Comparison of ENCODE assay signal across 9 cellular contexts in the genomic region with DNA sequence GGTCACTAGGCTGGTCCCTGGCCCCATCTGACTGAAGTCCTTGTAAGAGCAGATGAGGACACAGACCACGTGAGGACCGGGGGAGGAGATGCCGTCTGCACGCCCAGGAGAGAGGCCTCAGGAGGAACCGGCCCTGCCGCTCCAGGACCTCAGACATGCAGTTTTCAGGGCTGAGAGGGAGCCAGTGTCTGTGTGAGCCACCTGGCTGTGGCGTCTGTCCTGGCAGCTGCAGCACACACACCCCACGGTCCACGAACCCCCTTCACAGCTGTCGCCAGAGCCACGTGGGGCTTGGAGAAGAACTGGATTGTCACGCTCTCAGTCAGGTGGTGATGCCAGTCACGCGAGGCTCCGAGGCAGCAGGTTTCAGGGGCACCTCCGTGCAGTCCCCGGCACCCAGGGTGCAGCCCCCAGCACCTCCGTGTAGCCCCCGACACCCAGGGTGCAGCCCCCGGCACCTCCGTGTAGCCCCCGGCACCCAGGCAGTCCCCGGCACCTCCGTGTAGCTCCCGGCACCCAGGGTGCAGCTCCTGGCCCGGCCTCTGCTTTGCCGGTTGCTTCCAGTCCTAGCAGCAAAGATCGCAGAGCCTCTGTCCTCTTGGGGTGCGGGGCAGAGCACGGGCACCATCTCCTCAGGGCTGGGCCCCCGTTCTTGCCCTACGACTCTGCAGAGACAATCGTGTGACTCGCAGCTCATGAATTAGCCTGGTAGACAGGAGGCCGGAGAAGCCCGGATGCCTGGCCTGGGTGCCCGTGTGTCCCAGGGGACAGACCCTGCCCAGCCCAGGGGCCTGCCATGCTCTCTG. TPM values are rescaled to one million over a fixed set of nuclear protein-coding genes. Genes with fewer than 3 reads are reported as not detected.
DNase-seq lines count a peak whose midpoint lies in the region; ATAC-seq and TF ChIP-seq lines count a peak whose summit lies in the region.
"Had no signal": no experiment of that assay in that cellular context is flagged by ENCODE, and none has a peak within 500 bp of the region (broad histone marks: within the 10 kb centered on the region; RNA-seq: fewer than 3 reads in every experiment).

No MANE protein-coding gene starts in this region.

- TF ChIP-seq CTCF in fibroblast of mammary gland (conservative IDR thresholded peaks at IDR 0.05; ENCODE audit: control insufficient read depth, insufficient read depth, low read depth, low read length), result no peak

- no peaks in the 10 kb centered on the region for H3K36me3 ChIP-seq in skeletal muscle satellite cell (ENCODE audit: insufficient read depth, low read length)

- no peak overlapping the region for H3K9ac ChIP-seq in skeletal muscle satellite cell (ENCODE audit: low read depth, low read length)

- H3K4me2 ChIP-seq in skeletal muscle satellite cell (ENCODE audit: low read length), result peak overlapping the region; percentile 70

- H3K9me3 ChIP-seq in skeletal muscle satellite cell (replicated peaks; ENCODE audit: low read length), result no peaks in the 10 kb centered on the region

- H3K4me3 ChIP-seq in fibroblast of mammary gland (ENCODE audit: control insufficient read depth, low read depth, low read length) (no peak overlapping the region), skeletal muscle satellite cell (ENCODE audit: low read length) (no peak overlapping the region)

- peaks cover 14% of the 10 kb centered on the region for H3K4me1 ChIP-seq in skeletal muscle satellite cell (ENCODE audit: control insufficient read depth, insufficient read depth, low read length)

- DNase-seq in NCI-H1092 treated with DMSO at 0.1 percent for 48 hours (lab: John Stamatoyannopoulos, UW), result peak; percentile 25
- no peak for DNase-seq in NCI-H1092 (lab: John Stamatoyannopoulos, UW)
- DNase-seq in NOMO-1 (lab: John Stamatoyannopoulos, UW; ENCODE audit: unreplicated experiment in 2 of 2), result peak; percentile 53 to 69
- DNase-seq in fibroblast of mammary gland (ENCODE audit: low read depth), result peak; percentile 39
- DNase-seq in kidney glomerular epithelial cell (lab: John Stamatoyannopoulos, UW), result no peak
- DNase-seq: NCI-H1105 treated with DMSO at 0.1 percent for 48 hours had no signal

- H3K27me3 ChIP-seq in skeletal muscle satellite cell (ENCODE audit: control insufficient read depth, insufficient read depth, low read length), result peaks cover 29% of the 10 kb centered on the region

- ATAC-seq in GM21515 (IDR thresholded peaks at IDR 0.05; ENCODE audit: unreplicated experiment) (no peak), GM21528 (IDR thresholded peaks at IDR 0.05; ENCODE audit: low FRiP score, unreplicated experiment) (no peak)

RNA-seq across cellular contexts. Expression of gene SUMO3, which starts 19.0 kb away (rescaled TPM):
- total RNA-seq in skeletal muscle satellite cell (2012; rRNA removed), result 57.3 and 98.5 TPM in 2 replicates

RNA-seq across cellular contexts. Expression of gene UBE2G2, which starts 35.2 kb away (rescaled TPM):
- 73.5 and 76.9 TPM in 2 replicates for total RNA-seq in skeletal muscle satellite cell (2012; rRNA removed)

RNA-seq across cellular contexts. Expression of gene PTTG1IP, which starts 36.6 kb away (rescaled TPM):
- 97.6 and 155 TPM in 2 replicates for total RNA-seq in skeletal muscle satellite cell (2012; rRNA removed)

Comparison
In these comparisons a context has a peak if more than half of its experiments do, and no peak if none do; other contexts are left out.
1. DNase-seq: peak in NCI-H1092 treated with DMSO at 0.1 percent for 48 hours (single experiment), NOMO-1 (2 of 2) and fibroblast of mammary gland (single experiment); none in NCI-H1092 (single experiment) and kidney glomerular epithelial cell (single experiment).